Comparison of ENCODE assay signal across 18 cellular contexts in the genomic region with DNA sequence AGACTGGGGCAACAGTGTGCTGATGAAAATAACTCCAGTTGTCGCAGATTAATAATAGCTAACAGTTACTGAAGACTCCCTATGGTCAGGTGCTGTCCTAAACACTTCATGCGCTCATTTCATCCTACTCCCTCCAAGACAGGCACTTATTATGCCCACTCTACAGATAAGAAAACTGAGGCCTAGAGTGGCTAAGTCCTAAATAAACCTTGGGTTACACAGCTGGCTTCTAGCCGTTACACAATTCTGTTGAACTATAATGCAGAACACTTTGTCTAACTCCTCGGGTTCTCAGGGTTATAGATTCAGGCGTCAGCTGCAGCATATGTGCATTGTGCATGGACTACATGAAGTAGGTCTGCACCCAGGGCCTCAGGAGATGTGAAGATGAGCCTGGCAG.
"Had no signal": no experiment of that assay in that cellular context is flagged by ENCODE, and none has a peak within 500 bp of the region (broad histone marks: within the 10 kb centered on the region; RNA-seq: fewer than 3 reads in every experiment).

No MANE protein-coding gene starts in this region.

- FAIRE-seq: bronchial epithelial cell had no signal

- DNase-seq: activated CD4-positive, alpha-beta memory T cell treated with anti-CD3 and anti-CD28 coated beads, Interleukin-2, amount 10 ng/mL, durations not matched to agents 7 days and 5 days; activated CD4-positive, alpha-beta T cell treated with anti-CD3 and anti-CD28 coated beads for 36 hours; activated gamma-delta T cell; activated naive CD8-positive, alpha-beta T cell treated with anti-CD3 and anti-CD28 coated beads for 36 hours; activated T-cell treated with anti-CD3 and anti-CD28 coated beads, Interleukin-2, amount 50 U/mL, for 48 hours; kidney glomerular epithelial cell; natural killer cell; occipital lobe; stimulated activated CD4-positive, alpha-beta T cell treated with anti-CD3 and anti-CD28 coated beads, Interleukin-4, amount 100 ng/mL, for 1 hour; stimulated activated CD8-positive, alpha-beta memory T cell treated with anti-CD3 and anti-CD28 coated beads, Interleukin-4, amount 100 ng/mL, for 48 hours; stimulated activated naive CD8-positive, alpha-beta T cell treated with anti-CD3 and anti-CD28 coated beads, Interleukin-15, Interleukin-2, amounts not matched to agents 100 U/mL and 50 U/mL, for 24 hours; T1000 had no signal

- H3K36me3 Mint-ChIP-seq: activated naive CD8-positive, alpha-beta T cell treated with anti-CD3 and anti-CD28 coated beads for 36 hours; natural killer cell; T-cell had no signal

- H3K9me3 Mint-ChIP-seq: activated CD4-positive, alpha-beta memory T cell treated with anti-CD3 and anti-CD28 coated beads, Interleukin-2, amount 10 ng/mL, durations not matched to agents 7 days and 5 days; activated naive CD8-positive, alpha-beta T cell treated with anti-CD3 and anti-CD28 coated beads for 36 hours; natural killer cell; T-cell had no signal

- ATAC-seq: activated CD4-positive, alpha-beta T cell treated with anti-CD3 and anti-CD28 coated beads for 36 hours; gastrocnemius medialis; natural killer cell; stimulated activated naive CD8-positive, alpha-beta T cell treated with anti-CD3 and anti-CD28 coated beads, Interleukin-15, Interleukin-2, amounts not matched to agents 100 U/mL and 50 U/mL, for 24 hours; T-cell had no signal

- H3K36me3 ChIP-seq: gastrocnemius medialis had no signal

- H3K27me3 ChIP-seq: gastrocnemius medialis had no signal

- H3K4me3 ChIP-seq: gastrocnemius medialis, psoas muscle, SK-N-MC had no signal

- H3K4me3 Mint-ChIP-seq: activated CD4-positive, alpha-beta memory T cell treated with anti-CD3 and anti-CD28 coated beads, Interleukin-2, amount 10 ng/mL, durations not matched to agents 7 days and 5 days; activated CD4-positive, alpha-beta T cell treated with anti-CD3 and anti-CD28 coated beads for 36 hours; activated naive CD8-positive, alpha-beta T cell treated with anti-CD3 and anti-CD28 coated beads for 36 hours; natural killer cell; T-cell had no signal

- H3K27ac ChIP-seq: gastrocnemius medialis, psoas muscle, SK-N-MC, VCaP had no signal

- H3K9me3 ChIP-seq: gastrocnemius medialis, psoas muscle had no signal

- H3K27ac Mint-ChIP-seq: activated CD4-positive, alpha-beta memory T cell treated with anti-CD3 and anti-CD28 coated beads, Interleukin-2, amount 10 ng/mL, durations not matched to agents 7 days and 5 days; activated CD4-positive, alpha-beta T cell treated with anti-CD3 and anti-CD28 coated beads for 36 hours; activated naive CD8-positive, alpha-beta T cell treated with anti-CD3 and anti-CD28 coated beads for 36 hours; natural killer cell; T-cell had no signal
